Comparison of ENCODE assay signal across 31 cellular contexts in genomic region chr20:11114382-11114781, GRCh38.
"Had no signal": no experiment of that assay in that cellular context is flagged by ENCODE, and none has a peak within 500 bp of the region (broad histone marks: within the 10 kb centered on the region; RNA-seq: fewer than 3 reads in every experiment).

No MANE protein-coding gene starts in this region.

- H3K9me3 ChIP-seq: neutrophil, psoas muscle, right lobe of liver, sigmoid colon, suprapubic skin, testis, tibial artery, transverse colon, upper lobe of right lung, uterus had no signal

- H3K27ac Mint-ChIP-seq: naive thymus-derived CD8-positive, alpha-beta T cell; natural killer cell treated with Interleukin-12 subunit alpha and Interleukin-12 subunit beta and Interleukin-15 and Interleukin-18, amount 100 ng/mL, for 72 hours; nephron progenitor cell; progenitor cell of endocrine pancreas; stimulated activated memory B cell treated with anti-CD40 and anti-IgM and Interleukin-4, amounts not matched to agents 10 μg/mL and 1 μg/mL and 100 μg/mL, for 72 hours; stimulated activated naive CD8-positive, alpha-beta T cell treated with anti-CD3 and anti-CD28 coated beads, Interleukin-15, amount 100 ng/mL, for 72 hours; type B pancreatic cell had no signal

- H3K9me3 Mint-ChIP-seq: natural killer cell treated with Interleukin-12 subunit alpha and Interleukin-12 subunit beta and Interleukin-15 and Interleukin-18, amount 100 ng/mL, for 72 hours; nephron progenitor cell; type B pancreatic cell had no signal

- H3K4me3 ChIP-seq: psoas muscle, right lobe of liver, sigmoid colon, suprapubic skin, testis, tibial artery, transverse colon, upper lobe of right lung, uterus had no signal

- H3K4me1 ChIP-seq: parathyroid adenoma, psoas muscle, right lobe of liver, sigmoid colon, suprapubic skin, testis, transverse colon, upper lobe of right lung, uterus had no signal

- H3K4me1 Mint-ChIP-seq: naive thymus-derived CD8-positive, alpha-beta T cell; neural crest cell; stimulated activated memory B cell treated with anti-CD40 and anti-IgM and Interleukin-4, amounts not matched to agents 10 μg/mL and 1 μg/mL and 100 μg/mL, for 72 hours; stimulated activated naive CD8-positive, alpha-beta T cell treated with anti-CD3 and anti-CD28 coated beads, Interleukin-15, amount 100 ng/mL, for 72 hours had no signal

- H3K36me3 Mint-ChIP-seq: naive thymus-derived CD8-positive, alpha-beta T cell; natural killer cell treated with Interleukin-12 subunit alpha and Interleukin-12 subunit beta and Interleukin-15 and Interleukin-18, amount 100 ng/mL, for 72 hours; stimulated activated memory B cell treated with anti-CD40 and anti-IgM and Interleukin-4, amounts not matched to agents 10 μg/mL and 1 μg/mL and 100 μg/mL, for 72 hours; type B pancreatic cell had no signal

- ATAC-seq: naive thymus-derived CD8-positive, alpha-beta T cell; natural killer cell treated with Interleukin-12 subunit alpha and Interleukin-12 subunit beta and Interleukin-15 and Interleukin-18, amount 100 ng/mL, for 72 hours; psoas muscle; right cardiac atrium; right lobe of liver; stimulated activated memory B cell treated with anti-CD40 and anti-IgM and Interleukin-4, amounts not matched to agents 10 μg/mL and 1 μg/mL and 100 μg/mL, for 72 hours; stimulated activated naive CD8-positive, alpha-beta T cell treated with anti-CD3 and anti-CD28 coated beads, Interleukin-15, amount 100 ng/mL, for 72 hours; stimulated activated naive CD8-positive, alpha-beta T cell treated with anti-CD3 and anti-CD28 coated beads, Interleukin-15, Interleukin-2, amounts not matched to agents 100 U/mL and 50 U/mL, for 24 hours; upper lobe of right lung had no signal

- DNase-seq: naive thymus-derived CD8-positive, alpha-beta T cell; nephron progenitor cell; nucleus accumbens; posterior cingulate gyrus; psoas muscle; right cardiac atrium; right lobe of liver; sigmoid colon; small intestine; stimulated activated CD4-positive, alpha-beta T cell treated with anti-CD3 and anti-CD28 coated beads, Interleukin-12 subunit alpha, Interleukin-12 subunit beta, amount 100 ng/mL, for 4 hours; stimulated activated CD4-positive, alpha-beta T cell treated with anti-CD3 and anti-CD28 coated beads, Interleukin-1b, Interleukin-23, amount 100 ng/mL, for 48 hours; stimulated activated CD4-positive, alpha-beta T cell treated with anti-CD3 and anti-CD28 coated beads, Interleukin-4, amount 100 ng/mL, for 1 hour; stimulated activated CD4-positive, alpha-beta T cell treated with anti-CD3 and anti-CD28 coated beads, Interleukin-4, amount 100 ng/mL, for 4 hours; stimulated activated CD8-positive, alpha-beta memory T cell treated with anti-CD3 and anti-CD28 coated beads, Interleukin-4, amount 100 ng/mL, for 48 hours; stimulated activated naive CD4-positive, alpha-beta T cell; stimulated activated naive CD8-positive, alpha-beta T cell treated with anti-CD3 and anti-CD28 coated beads, Interleukin-15, amount 100 ng/mL, for 72 hours; stimulated activated naive CD8-positive, alpha-beta T cell treated with anti-CD3 and anti-CD28 coated beads, Interleukin-15, Interleukin-2, amounts not matched to agents 100 U/mL and 50 U/mL, for 24 hours; substantia nigra; testis; tibial artery; transverse colon; upper lobe of right lung; uterus had no signal

- H3K9ac ChIP-seq: parathyroid adenoma had no signal

- H3K27me3 Mint-ChIP-seq: naive thymus-derived CD8-positive, alpha-beta T cell; natural killer cell treated with Interleukin-12 subunit alpha and Interleukin-12 subunit beta and Interleukin-15 and Interleukin-18, amount 100 ng/mL, for 72 hours; progenitor cell of endocrine pancreas; stimulated activated memory B cell treated with anti-CD40 and anti-IgM and Interleukin-4, amounts not matched to agents 10 μg/mL and 1 μg/mL and 100 μg/mL, for 72 hours; stimulated activated naive CD8-positive, alpha-beta T cell treated with anti-CD3 and anti-CD28 coated beads, Interleukin-15, amount 100 ng/mL, for 72 hours; type B pancreatic cell had no signal

- FAIRE-seq: small intestine had no signal

- H3K4me3 Mint-ChIP-seq: naive thymus-derived CD8-positive, alpha-beta T cell; natural killer cell treated with Interleukin-12 subunit alpha and Interleukin-12 subunit beta and Interleukin-15 and Interleukin-18, amount 100 ng/mL, for 72 hours; nephron progenitor cell; neural crest cell; stimulated activated memory B cell treated with anti-CD40 and anti-IgM and Interleukin-4, amounts not matched to agents 10 μg/mL and 1 μg/mL and 100 μg/mL, for 72 hours; stimulated activated naive CD8-positive, alpha-beta T cell treated with anti-CD3 and anti-CD28 coated beads, Interleukin-15, amount 100 ng/mL, for 72 hours; type B pancreatic cell had no signal

- H3K79me2 ChIP-seq: parathyroid adenoma had no signal

- H3K27me3 ChIP-seq: neutrophil, right lobe of liver, sigmoid colon, suprapubic skin, testis, tibial artery, transverse colon, upper lobe of right lung, uterus had no signal

- H2AFZ ChIP-seq: parathyroid adenoma had no signal

- H3K27ac ChIP-seq: neutrophil, parathyroid adenoma, psoas muscle, right lobe of liver, sigmoid colon, suprapubic skin, testis, tibial artery, transverse colon, upper lobe of right lung, uterus had no signal

- H3K36me3 ChIP-seq: neutrophil, right lobe of liver, sigmoid colon, suprapubic skin, tibial artery, transverse colon, upper lobe of right lung, uterus had no signal
